In the genomic region with DNA sequence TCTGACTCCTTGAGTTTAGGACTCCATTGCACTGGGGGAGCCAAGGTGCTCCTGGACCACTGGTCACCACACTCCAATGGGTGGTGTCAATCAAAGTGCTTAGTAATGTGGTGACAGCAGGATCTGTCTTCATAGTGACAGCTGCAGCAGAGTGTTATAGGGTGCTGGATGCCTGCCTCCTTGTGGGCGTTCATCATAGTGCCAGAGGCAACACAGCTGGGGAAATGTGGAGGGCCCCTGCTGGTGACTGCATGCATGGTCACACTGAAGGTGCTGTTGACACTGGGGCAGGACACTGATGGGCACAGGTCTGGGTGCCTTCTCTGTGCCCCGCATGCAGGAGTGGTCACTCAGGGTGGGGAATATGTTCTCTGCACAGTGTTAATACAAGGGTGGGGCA, we compare ENCODE assay signal across 1 cellular context.
TF ChIP-seq lines count a peak whose summit lies in the region.

No MANE protein-coding gene starts in this region.

TF ChIP-seq in K562, 482 proteins besides CTCF, POLR2A, EP300 and RAD21 (continued from another document):
- TF ChIP-seq, protein P1, sequence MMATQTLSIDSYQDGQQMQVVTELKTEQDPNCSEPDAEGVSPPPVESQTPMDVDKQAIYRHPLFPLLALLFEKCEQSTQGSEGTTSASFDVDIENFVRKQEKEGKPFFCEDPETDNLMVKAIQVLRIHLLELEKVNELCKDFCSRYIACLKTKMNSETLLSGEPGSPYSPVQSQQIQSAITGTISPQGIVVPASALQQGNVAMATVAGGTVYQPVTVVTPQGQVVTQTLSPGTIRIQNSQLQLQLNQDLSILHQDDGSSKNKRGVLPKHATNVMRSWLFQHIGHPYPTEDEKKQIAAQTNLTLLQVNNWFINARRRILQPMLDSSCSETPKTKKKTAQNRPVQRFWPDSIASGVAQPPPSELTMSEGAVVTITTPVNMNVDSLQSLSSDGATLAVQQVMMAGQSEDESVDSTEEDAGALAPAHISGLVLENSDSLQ (IDR thresholded peaks at IDR 0.05), result no peak
- TF ChIP-seq, protein P2, sequence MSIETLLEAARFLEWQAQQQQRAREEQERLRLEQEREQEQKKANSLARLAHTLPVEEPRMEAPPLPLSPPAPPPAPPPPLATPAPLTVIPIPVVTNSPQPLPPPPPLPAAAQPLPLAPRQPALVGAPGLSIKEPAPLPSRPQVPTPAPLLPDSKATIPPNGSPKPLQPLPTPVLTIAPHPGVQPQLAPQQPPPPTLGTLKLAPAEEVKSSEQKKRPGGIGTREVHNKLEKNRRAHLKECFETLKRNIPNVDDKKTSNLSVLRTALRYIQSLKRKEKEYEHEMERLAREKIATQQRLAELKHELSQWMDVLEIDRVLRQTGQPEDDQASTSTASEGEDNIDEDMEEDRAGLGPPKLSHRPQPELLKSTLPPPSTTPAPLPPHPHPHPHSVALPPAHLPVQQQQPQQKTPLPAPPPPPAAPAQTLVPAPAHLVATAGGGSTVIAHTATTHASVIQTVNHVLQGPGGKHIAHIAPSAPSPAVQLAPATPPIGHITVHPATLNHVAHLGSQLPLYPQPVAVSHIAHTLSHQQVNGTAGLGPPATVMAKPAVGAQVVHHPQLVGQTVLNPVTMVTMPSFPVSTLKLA (conservative IDR thresholded peaks at IDR 0.05), result no peak
- no peak for TF ChIP-seq ZNF253 (CRISPR knock-in tag; conservative IDR thresholded peaks at IDR 0.05)
- TF ChIP-seq RBM39 (optimal IDR thresholded peaks at IDR 0.05; ENCODE audit: low read depth, low read length), result no peak
- TF ChIP-seq RBM17 (IDR thresholded peaks at IDR 0.05; ENCODE audit: borderline replicate concordance, low read depth, low read length), result no peak
- no peak for TF ChIP-seq MYC (IDR thresholded peaks at IDR 0.05; ENCODE audit: low read depth, low read length)
- no peak for TF ChIP-seq MYC (CRISPR knock-in tag; IDR thresholded peaks at IDR 0.05; ENCODE audit: borderline replicate concordance, low read depth)
- TF ChIP-seq, protein P3, sequence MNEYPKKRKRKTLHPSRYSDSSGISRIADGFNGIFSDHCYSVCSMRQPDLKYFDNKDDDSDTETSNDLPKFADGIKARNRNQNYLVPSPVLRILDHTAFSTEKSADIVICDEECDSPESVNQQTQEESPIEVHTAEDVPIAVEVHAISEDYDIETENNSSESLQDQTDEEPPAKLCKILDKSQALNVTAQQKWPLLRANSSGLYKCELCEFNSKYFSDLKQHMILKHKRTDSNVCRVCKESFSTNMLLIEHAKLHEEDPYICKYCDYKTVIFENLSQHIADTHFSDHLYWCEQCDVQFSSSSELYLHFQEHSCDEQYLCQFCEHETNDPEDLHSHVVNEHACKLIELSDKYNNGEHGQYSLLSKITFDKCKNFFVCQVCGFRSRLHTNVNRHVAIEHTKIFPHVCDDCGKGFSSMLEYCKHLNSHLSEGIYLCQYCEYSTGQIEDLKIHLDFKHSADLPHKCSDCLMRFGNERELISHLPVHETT (CRISPR knock-in tag; conservative IDR thresholded peaks at IDR 0.05 in 1 of 2, IDR thresholded peaks at IDR 0.05 in 1 of 2), result no peak
- TF ChIP-seq, protein P4, sequence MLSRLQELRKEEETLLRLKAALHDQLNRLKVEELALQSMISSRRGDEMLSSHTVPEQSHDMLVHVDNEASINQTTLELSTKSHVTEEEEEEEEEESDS (CRISPR knock-in tag; IDR thresholded peaks at IDR 0.05), result no peak
- no peak for TF ChIP-seq HSF4 (CRISPR knock-in tag; IDR thresholded peaks at IDR 0.05; ENCODE audit: borderline replicate concordance)
- TF ChIP-seq, protein P5, sequence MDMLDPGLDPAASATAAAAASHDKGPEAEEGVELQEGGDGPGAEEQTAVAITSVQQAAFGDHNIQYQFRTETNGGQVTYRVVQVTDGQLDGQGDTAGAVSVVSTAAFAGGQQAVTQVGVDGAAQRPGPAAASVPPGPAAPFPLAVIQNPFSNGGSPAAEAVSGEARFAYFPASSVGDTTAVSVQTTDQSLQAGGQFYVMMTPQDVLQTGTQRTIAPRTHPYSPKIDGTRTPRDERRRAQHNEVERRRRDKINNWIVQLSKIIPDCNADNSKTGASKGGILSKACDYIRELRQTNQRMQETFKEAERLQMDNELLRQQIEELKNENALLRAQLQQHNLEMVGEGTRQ (CRISPR knock-in tag; IDR thresholded peaks at IDR 0.05), result no peak
- TF ChIP-seq, protein P6, sequence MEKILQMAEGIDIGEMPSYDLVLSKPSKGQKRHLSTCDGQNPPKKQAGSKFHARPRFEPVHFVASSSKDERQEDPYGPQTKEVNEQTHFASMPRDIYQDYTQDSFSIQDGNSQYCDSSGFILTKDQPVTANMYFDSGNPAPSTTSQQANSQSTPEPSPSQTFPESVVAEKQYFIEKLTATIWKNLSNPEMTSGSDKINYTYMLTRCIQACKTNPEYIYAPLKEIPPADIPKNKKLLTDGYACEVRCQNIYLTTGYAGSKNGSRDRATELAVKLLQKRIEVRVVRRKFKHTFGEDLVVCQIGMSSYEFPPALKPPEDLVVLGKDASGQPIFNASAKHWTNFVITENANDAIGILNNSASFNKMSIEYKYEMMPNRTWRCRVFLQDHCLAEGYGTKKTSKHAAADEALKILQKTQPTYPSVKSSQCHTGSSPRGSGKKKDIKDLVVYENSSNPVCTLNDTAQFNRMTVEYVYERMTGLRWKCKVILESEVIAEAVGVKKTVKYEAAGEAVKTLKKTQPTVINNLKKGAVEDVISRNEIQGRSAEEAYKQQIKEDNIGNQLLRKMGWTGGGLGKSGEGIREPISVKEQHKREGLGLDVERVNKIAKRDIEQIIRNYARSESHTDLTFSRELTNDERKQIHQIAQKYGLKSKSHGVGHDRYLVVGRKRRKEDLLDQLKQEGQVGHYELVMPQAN (IDR thresholded peaks at IDR 0.05; ENCODE audit: borderline replicate concordance), result no peak
